In the genomic region with DNA sequence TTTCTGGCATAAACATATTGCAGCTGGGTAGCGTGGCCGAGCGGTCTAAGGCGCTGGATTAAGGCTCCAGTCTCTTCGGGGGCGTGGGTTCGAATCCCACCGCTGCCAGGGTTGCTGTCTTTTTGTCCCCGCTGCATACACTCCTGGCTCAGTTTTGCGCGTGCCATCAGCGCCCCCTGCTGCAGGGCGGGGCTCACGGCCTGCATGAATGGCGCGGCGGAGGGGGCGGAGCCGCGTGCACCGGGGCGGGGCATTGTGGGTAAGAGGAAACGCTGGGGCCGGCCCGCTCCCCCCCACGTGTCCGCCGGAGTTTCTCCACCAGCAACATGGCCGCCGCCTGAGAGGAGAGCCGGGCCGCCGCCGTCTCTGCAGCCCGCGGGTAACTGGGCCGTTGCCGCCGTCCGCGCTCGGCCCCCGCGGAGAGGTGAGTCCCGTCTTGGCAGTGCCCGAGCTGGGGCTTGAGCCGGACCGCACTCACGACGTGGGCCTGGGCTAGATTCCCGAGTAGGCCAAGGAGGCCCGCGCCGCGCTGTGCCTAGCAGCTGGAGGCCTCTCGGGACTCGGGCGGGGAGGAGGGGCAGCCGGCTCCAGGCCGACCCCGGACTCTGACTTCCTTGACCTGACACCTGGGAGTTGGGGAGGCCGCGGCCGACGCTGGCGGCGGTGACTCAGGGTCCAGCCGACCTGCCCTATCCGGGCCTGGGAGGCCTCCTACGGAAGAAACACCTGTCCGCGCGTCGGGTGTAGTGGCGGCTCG, we compare ENCODE assay signal across 8 cellular contexts. TPM values are rescaled to one million over a fixed set of nuclear protein-coding genes. Genes with fewer than 3 reads are reported as not detected.
DNase-seq lines count a peak whose midpoint lies in the region; ATAC-seq, FAIRE-seq and TF ChIP-seq lines count a peak whose summit lies in the region.

Gene POLR3E, plus strand, starts transcription at position 296 of the 757 bp plus-strand sequence. CDS start 5,560 bp downstream, outside the sequence.

- ATAC-seq in GM19035 (IDR thresholded peaks at IDR 0.05; ENCODE audit: unreplicated experiment) (peak; percentile 86), HG03354 (IDR thresholded peaks at IDR 0.05; ENCODE audit: poor library complexity, severe bottlenecking, unreplicated experiment) (peak; percentile 84)

- peak; percentile 98 for TF ChIP-seq CTCF in kidney (IDR thresholded peaks at IDR 0.05; ENCODE audit: borderline replicate concordance, extremely low read depth, insufficient read depth)

- H3K9ac ChIP-seq in kidney (ENCODE audit: low read length in 2 of 2) = peak within 1 kb of the TSS; percentile 87 to 89

- H3K4me3 ChIP-seq in kidney (ENCODE audit: low read length in 2 of 2) = peak within 1 kb of the TSS; percentile 91 to 96

- peak; percentile 89 to 94 for DNase-seq in AML-193 (lab: John Stamatoyannopoulos, UW)
- peak; percentile 90 for DNase-seq in NCI-H446 treated with DMSO at 0.1 percent for 48 hours (lab: John Stamatoyannopoulos, UW)
- DNase-seq in activated CD4-positive, CD25-positive, alpha-beta regulatory T cell treated with anti-CD3 and anti-CD28 coated beads, Interleukin-2, amount 50 U/mL, for 72 hours = peak; percentile 100
- peak; percentile 64 to 94 for DNase-seq in cerebellar nuclear complex (lab: John Stamatoyannopoulos, UW)
- DNase-seq in kidney = peak; percentile 100
- peak; percentile 100 for DNase-seq in stimulated activated CD4-positive, alpha-beta T cell treated with anti-CD3 and anti-CD28 coated beads, Interleukin-15, amount 100 ng/mL, for 24 hours

- peaks cover 0 to 6% of the 10 kb centered on the region in 2 donors for H3K36me3 ChIP-seq in kidney (ENCODE audit: control insufficient read depth in 1 of 2, insufficient read depth in 2 of 2, low read length in 2 of 2)

- H3K4me1 ChIP-seq in kidney (ENCODE audit: control insufficient read depth in 1 of 2, insufficient read depth in 1 of 2, low read depth in 1 of 2, low read length in 2 of 2) = peaks cover 5 to 12% of the 10 kb centered on the region in 2 donors

- FAIRE-seq in kidney (lab: Jason Lieb, UNC) = peak; percentile 66

- peak within 1 kb of the TSS; percentile 96 for H3K27ac ChIP-seq in kidney (ENCODE audit: low read depth in 2 of 2, low read length in 2 of 2)

- intact Hi-C loops in kidney (cut with DNase I) = no loop called here

- H3K9me3 ChIP-seq in kidney (ENCODE audit: control insufficient read depth in 1 of 2, low read length in 2 of 2) = no peaks in the 10 kb centered on the region

RNA-seq across cellular contexts. Expression of gene POLR3E, which starts in this region (rescaled TPM):
- 41.4 TPM for total RNA-seq in kidney
- 21.3 TPM for polyA plus RNA-seq in kidney (ENCODE audit: insufficient read depth, low read depth, low replicate concordance)

Comparison
In these comparisons a context has a peak if more than half of its experiments do, and no peak if none do; other contexts are left out.
1. Peak in every context shown above with its lines: DNase-seq, ATAC-seq, H3K4me3 ChIP-seq and H3K27ac ChIP-seq.